Comparison of ENCODE assay signal across 8 cellular contexts in the genomic region with DNA sequence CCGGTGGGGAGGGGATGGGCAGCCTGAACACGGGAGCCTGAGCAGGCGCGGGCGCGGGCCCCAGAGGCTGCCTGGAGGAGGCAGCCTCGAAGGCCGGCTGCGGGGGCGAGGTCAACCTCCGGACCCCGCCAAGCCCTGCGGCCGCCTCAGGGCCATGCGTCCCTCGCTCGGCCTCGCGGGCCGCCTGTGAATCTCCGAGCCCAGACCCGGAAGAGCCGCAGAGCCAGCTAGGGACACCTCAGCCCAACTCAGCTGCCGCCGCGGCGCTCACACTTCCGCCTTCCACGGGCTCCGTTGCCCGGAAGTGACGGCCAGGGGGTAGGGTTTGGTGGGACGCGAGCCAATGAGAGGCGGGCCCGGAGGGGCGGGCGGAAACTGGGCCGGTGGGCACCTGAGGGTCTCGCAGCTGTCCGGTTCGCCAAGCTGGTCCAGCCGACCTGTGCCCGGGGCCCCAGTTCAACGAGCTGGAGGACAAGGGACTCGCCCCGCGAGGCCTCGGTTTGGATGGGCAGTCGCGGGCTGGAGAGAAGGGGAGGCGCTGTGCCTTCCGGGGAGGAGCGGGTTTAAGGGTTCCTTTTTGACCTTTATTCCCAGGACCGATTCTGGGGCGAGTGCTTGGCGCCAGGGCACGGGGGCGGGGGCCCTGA. TPM values are rescaled to one million over a fixed set of nuclear protein-coding genes. Genes with fewer than 3 reads are reported as not detected.
A peak's percentile ranks its signal among the peaks of the same experiment; 100 is the strongest.
DNase-seq lines count a peak whose midpoint lies in the region; ATAC-seq, FAIRE-seq and TF ChIP-seq lines count a peak whose summit lies in the region.

TSS of gene SLC38A10 (minus strand) at position 277 of the 647 bp plus-strand sequence. CDS start 386 bp downstream, outside the sequence.

- H3F3A ChIP-seq in PC-3 (ENCODE audit: low read length, unreplicated experiment), result no peaks in the 10 kb centered on the region

- H3K36me3 ChIP-seq in HUES6 (ENCODE audit: control insufficient read depth, insufficient read depth, low read length) (no peaks in the 10 kb centered on the region), PC-3 (ENCODE audit: low read depth, low read length) (no peaks in the 10 kb centered on the region), mucosa of descending colon (ENCODE audit: low read depth) (no peaks in the 10 kb centered on the region)

- H3K27me3 ChIP-seq in HUES6 (ENCODE audit: control insufficient read depth, insufficient read depth, low read length), result no peaks in the 10 kb centered on the region
- no peaks in the 10 kb centered on the region for H3K27me3 ChIP-seq in PC-3 (ENCODE audit: low read length)

- intact Hi-C loops in PC-3 (cut with micrococcal nuclease), result loop anchor here (5.0 kb wide), 2 partner anchors 42 to 72 kb away; no protein-coding TSS in a partner anchor
- intact Hi-C loops in mucosa of descending colon (cut with DNase I, micrococcal nuclease), result no loop called here

- H3K9me3 ChIP-seq in HUES6 (ENCODE audit: control insufficient read depth, insufficient read depth, low read depth, low read length) (no peaks in the 10 kb centered on the region), PC-3 (ENCODE audit: low read length) (no peaks in the 10 kb centered on the region), mucosa of descending colon (no peaks in the 10 kb centered on the region)

- FAIRE-seq in D721Med (lab: Jason Lieb, UNC), result no peak

- no TSS peak for BruUV-seq in PC-3 (replicated peaks; lab: Mats Ljungman, UMichigan)

- H3K79me2 ChIP-seq in PC-3 (ENCODE audit: low read length), result peaks cover 51% of the 10 kb centered on the region

- ATAC-seq in GM21390 (IDR thresholded peaks at IDR 0.05; ENCODE audit: unreplicated experiment) (peak; percentile 77), PC-3 (peak; percentile 75), mucosa of descending colon (peak; percentile 93)

- peak within 1 kb of the TSS; percentile 79 for H3K9ac ChIP-seq in HUES6 (ENCODE audit: low read length)
- H3K9ac ChIP-seq in PC-3 (ENCODE audit: low read length), result peak within 1 kb of the TSS; percentile 96

- H3K4me1 ChIP-seq in HUES6 (ENCODE audit: control insufficient read depth, insufficient read depth, low read length), result peaks cover 10% of the 10 kb centered on the region; the same call in 1 of the 2 replicates
- peaks cover 13% of the 10 kb centered on the region for H3K4me1 ChIP-seq in PC-3 (ENCODE audit: insufficient read depth, low read length)
- H3K4me1 ChIP-seq in mucosa of descending colon (ENCODE audit: low read depth), result peaks cover 25% of the 10 kb centered on the region

- CTCF ChIA-PET in PC-3 (lab: Charles Lee), result interaction anchor here (0.6 to 1.5 kb wide), 4 partner anchors 14 to 134 kb away, joined by 5 to 18 read pairs (median 9); partner anchors contain the start of gene BAHCC1

- DNase-seq in D721Med (ENCODE audit: insufficient read length, low spot score), result peak; percentile 99
- DNase-seq in PC-3, result peak; percentile 89
- DNase-seq in activated T-cell treated with anti-CD3 and anti-CD28 coated beads for 4 hours, result peak; percentile 85
- DNase-seq in epidermal melanocyte (ENCODE audit: insufficient read length, low spot score), result peak; percentile 99
- peak; percentile 95 to 96 (median 96) for DNase-seq in mucosa of descending colon
- peak; percentile 84 to 85 for DNase-seq in stimulated activated CD8-positive, alpha-beta memory T cell treated with anti-CD3 and anti-CD28 coated beads, Interleukin-4, amount 100 ng/mL, for 1 hour (ENCODE audit: low read depth in 2 of 2, low spot score in 1 of 2)

- peak within 1 kb of the TSS; percentile 92 for H3K4me2 ChIP-seq in PC-3 (ENCODE audit: low read length)

- H3K27ac ChIP-seq in HUES6 (ENCODE audit: low read depth, low read length) (peak within 1 kb of the TSS; percentile 48; the same call in 1 of the 2 replicates), PC-3 (ENCODE audit: low read length) (peak within 1 kb of the TSS; percentile 38)

- H2AFZ ChIP-seq in PC-3 (ENCODE audit: low read length), result peak within 1 kb of the TSS; percentile 96

- no peak for TF ChIP-seq CTCF in D721Med (IDR thresholded peaks at IDR 0.05; ENCODE audit: insufficient read depth, missing control alignments)
- TF ChIP-seq CTCF in PC-3 (conservative IDR thresholded peaks at IDR 0.05; ENCODE audit: low read depth, low read length), result no peak
- no peak for TF ChIP-seq CTCF in mucosa of descending colon (IDR thresholded peaks at IDR 0.05)

- H3K9me2 ChIP-seq in PC-3 (replicated peaks; ENCODE audit: low read length), result no peaks in the 10 kb centered on the region

- H3K4me3 ChIP-seq in HUES6 (ENCODE audit: low read depth, low read length) (peak within 1 kb of the TSS; percentile 94), PC-3 (ENCODE audit: low read length) (peak within 1 kb of the TSS; percentile 78), mucosa of descending colon (peak within 1 kb of the TSS; percentile 77)

- POLR2A ChIA-PET in PC-3 (lab: Charles Lee; ENCODE audit: unreplicated experiment), result interaction anchor here (0.6 to 1.2 kb wide), 2 partner anchors 40 to 56 kb away, joined by 4 to 10 read pairs; partner anchors contain the start of genes NDUFAF8 and TEPSIN

- H4K20me1 ChIP-seq in PC-3 (ENCODE audit: low read length), result no peaks in the 10 kb centered on the region

RNA-seq across cellular contexts. Expression of gene SLC38A10, which starts in this region (rescaled TPM):
- total RNA-seq in PC-3 (2014; rRNA removed) (77.8 and 118 TPM in 2 replicates), mucosa of descending colon (10 to 100 TPM; 77.0 to 95.3 (median 94.0) TPM)

Comparison
In these comparisons a context has a peak if more than half of its experiments do, and no peak if none do; other contexts are left out.
1. Peak in every context shown above with its lines: DNase-seq, ATAC-seq, H3K4me3 ChIP-seq and H3K27ac ChIP-seq.